10 cellular contexts compared by ENCODE assay signal in genomic region chr13:28401303-28402056, GRCh38.
A peak's percentile ranks its signal among the peaks of the same experiment; 100 is the strongest.
DNase-seq lines count a peak whose midpoint lies in the region; ATAC-seq and TF ChIP-seq lines count a peak whose summit lies in the region.
"Had no signal": no experiment of that assay in that cellular context is flagged by ENCODE, and none has a peak within 500 bp of the region (broad histone marks: within the 10 kb centered on the region; RNA-seq: fewer than 3 reads in every experiment).

No MANE protein-coding gene starts in this region.

- no peaks in the 10 kb centered on the region for H3K36me3 Mint-ChIP-seq in immature natural killer cell

- peaks cover 0 to 5% (median 0%) of the 10 kb centered on the region in 3 donors for H3K27me3 Mint-ChIP-seq in immature natural killer cell (ENCODE audit: low read depth in 3 of 3)

- H3K9me3 ChIP-seq in mammary epithelial cell (replicated peaks; ENCODE audit: insufficient read depth, low read length) = no peaks in the 10 kb centered on the region

- intact Hi-C loops in mammary epithelial cell (cut with micrococcal nuclease) = no loop called here

- no peak overlapping the region for H2AFZ ChIP-seq in mammary epithelial cell (ENCODE audit: low read depth, low read length)

- H3K27ac ChIP-seq in mammary epithelial cell (ENCODE audit: insufficient read depth, low read depth, low read length) = no peak overlapping the region

- H3K9me3 Mint-ChIP-seq in immature natural killer cell = peaks cover 0 to 2% (median 0%) of the 10 kb centered on the region in 6 donors

- ATAC-seq in omental fat pad (ENCODE audit: low FRiP score) = peak; percentile 41
- ATAC-seq in GM21360 (IDR thresholded peaks at IDR 0.05; ENCODE audit: unreplicated experiment) = no peak

- no peak overlapping the region for H3K27ac Mint-ChIP-seq in immature natural killer cell

- no TSS peak for BruUV-seq in mammary epithelial cell (replicated peaks; lab: Mats Ljungman, UMichigan)

- H3K4me3 ChIP-seq in GM12865 (ENCODE audit: low read depth, low read length) = no peak overlapping the region
- H3K4me3 ChIP-seq in mammary epithelial cell (replicated peaks in 1 of 3; ENCODE audit: insufficient read depth in 1 of 3, low read depth in 2 of 3, low read length in 3 of 3) = no peak overlapping the region

- TF ChIP-seq CTCF in GM12865 (IDR thresholded peaks at IDR 0.05; ENCODE audit: insufficient read depth, low read depth, low read length, missing control alignments) (no peak), mammary epithelial cell (conservative IDR thresholded peaks at IDR 0.05 in 1 of 2, IDR thresholded peaks at IDR 0.05 in 1 of 2; ENCODE audit: extremely low read depth in 1 of 2, insufficient read depth in 1 of 2, low read depth in 1 of 2, low read length in 2 of 2) (no peak), omental fat pad (IDR thresholded peaks at IDR 0.05) (no peak)

- 61% methylated on average over 7 of the region's 7 CpGs for WGBS in mammary epithelial cell (ENCODE audit: low coverage, missing lambda C conversion rate)

- H3K4me1 ChIP-seq in mammary epithelial cell (ENCODE audit: insufficient read depth, low read length) = no peaks in the 10 kb centered on the region

- H3K9ac ChIP-seq in mammary epithelial cell (ENCODE audit: insufficient read depth, low read length) = no peak overlapping the region

- no peak overlapping the region for H3K4me2 ChIP-seq in mammary epithelial cell (ENCODE audit: insufficient read depth, low read depth, low read length)

- dilution Hi-C loops in mammary epithelial cell (cut with HindIII; ENCODE audit: low sequenced_read_pairs) = no loop called here

- H3K36me3 ChIP-seq in mammary epithelial cell (ENCODE audit: insufficient read depth, low read length) = no peaks in the 10 kb centered on the region

- CTCF ChIA-PET in mammary epithelial cell (lab: Charles Lee; ENCODE audit: low non-redundant PET) = no interaction called here

- no peaks in the 10 kb centered on the region for H3K27me3 ChIP-seq in mammary epithelial cell (ENCODE audit: insufficient read depth, low read length)

- DNase-seq in GM12865 (ENCODE audit: low read depth) = peak; percentile 43
- peak; percentile 4 for DNase-seq in HS-5 (ENCODE audit: low read depth)
- DNase-seq in mammary epithelial cell = peak; percentile 0
- no peak for DNase-seq in omental fat pad (ENCODE audit: low spot score)
- no peak for DNase-seq in activated T-cell treated with anti-CD3 and anti-CD28 coated beads, Interleukin-2, amount 50 U/mL, for 48 hours
- DNase-seq in Ammon's horn (ENCODE audit: low spot score) = no peak
- no peak for DNase-seq in immature natural killer cell
- DNase-seq: amniotic stem cell, substantia nigra had no signal

- no peaks in the 10 kb centered on the region for H3K79me2 ChIP-seq in mammary epithelial cell (ENCODE audit: insufficient read depth, low read length)

- in situ Hi-C loops in mammary epithelial cell (cut with MboI; ENCODE audit: low sequenced_read_pairs in 2 of 2) = no loop called here

- no peak overlapping the region for H3K4me3 Mint-ChIP-seq in immature natural killer cell

- no peaks in the 10 kb centered on the region for H4K20me1 ChIP-seq in mammary epithelial cell (ENCODE audit: insufficient read depth, low read length)

- peaks cover 9 to 10% of the 10 kb centered on the region in 2 donors for H3K4me1 Mint-ChIP-seq in immature natural killer cell

Comparison
In these comparisons a context has a peak if more than half of its experiments do, and no peak if none do; other contexts are left out.
1. DNase-seq: peak in GM12865 (single experiment), HS-5 (single experiment) and mammary epithelial cell (single experiment); none in omental fat pad (single experiment), activated T-cell treated with anti-CD3 and anti-CD28 coated beads, Interleukin-2, amount 50 U/mL, for 48 hours (0 of 2), Ammon's horn (single experiment) and immature natural killer cell (0 of 3).